1 cellular context compared by ENCODE assay signal in the genomic region with DNA sequence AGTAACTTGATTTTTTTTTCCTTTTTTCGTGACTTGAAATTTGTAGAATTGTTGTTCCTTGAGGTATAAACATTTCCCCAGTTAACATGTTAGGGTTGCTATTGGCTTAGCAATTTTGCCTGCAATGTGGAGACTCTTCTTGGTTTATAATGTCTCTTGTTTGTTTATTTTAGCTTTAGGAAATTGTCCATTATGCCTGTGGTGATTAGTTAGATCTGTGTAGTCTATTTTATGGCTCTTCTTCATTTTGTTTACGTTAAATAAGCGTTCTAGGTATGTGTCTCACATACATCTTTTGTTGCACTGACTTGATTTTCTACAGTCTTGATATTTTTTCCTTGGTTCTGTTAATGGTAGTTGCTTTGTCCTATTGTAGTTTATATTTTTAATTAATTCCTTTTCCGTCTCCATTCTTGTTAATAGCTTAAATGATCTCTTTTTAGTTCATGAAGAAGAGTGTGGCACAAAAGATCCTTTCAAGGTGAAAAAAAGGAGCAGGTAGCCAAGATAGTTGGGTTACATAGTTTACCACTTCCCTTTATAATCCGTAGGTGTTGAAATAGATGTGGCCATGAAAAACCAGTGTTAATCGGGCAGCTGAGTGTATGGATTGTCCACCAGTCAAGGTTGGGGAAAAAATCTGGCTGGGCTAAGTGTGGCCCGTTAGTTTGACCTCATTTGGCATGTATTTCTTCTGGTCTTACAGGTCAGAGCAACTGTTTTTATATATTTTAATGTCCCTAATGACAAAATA.
TF ChIP-seq lines count a peak whose summit lies in the region.

No MANE protein-coding gene starts in this region.

TF ChIP-seq in H1, 55 proteins besides CTCF, POLR2A, EP300 and RAD21 (continued from another document):
- TF ChIP-seq SAP30 (IDR thresholded peaks at IDR 0.05; ENCODE audit: insufficient read depth, insufficient replicate concordance, low read length) (no peak), CBX5 (IDR thresholded peaks at IDR 0.05; ENCODE audit: low read depth, low read length) (no peak), JUND (IDR thresholded peaks at IDR 0.05; ENCODE audit: low read length) (no peak), CHD2 (IDR thresholded peaks at IDR 0.05; ENCODE audit: low read length) (no peak), CTBP2 (IDR thresholded peaks at IDR 0.05; ENCODE audit: borderline replicate concordance, insufficient read depth, insufficient read length, low read length) (no peak), PHF8 (conservative IDR thresholded peaks at IDR 0.05; ENCODE audit: low read depth, low read length) (no peak), EGR1 (IDR thresholded peaks at IDR 0.05; ENCODE audit: borderline replicate concordance, low read depth, low read length) (no peak), CREB1 (IDR thresholded peaks at IDR 0.05) (no peak), GTF2F1 (IDR thresholded peaks at IDR 0.05; ENCODE audit: borderline replicate concordance, low read depth, low read length) (no peak), FOSL1 (IDR thresholded peaks at IDR 0.05; ENCODE audit: insufficient read depth, low read depth, low read length) (no peak), KDM5A (IDR thresholded peaks at IDR 0.05; ENCODE audit: low read length) (no peak), JUN (IDR thresholded peaks at IDR 0.05; ENCODE audit: low read depth, low read length) (no peak), TCF12 (IDR thresholded peaks at IDR 0.05; ENCODE audit: low read depth, low read length) (no peak), BCL11A (IDR thresholded peaks at IDR 0.05; ENCODE audit: low read depth in 2 of 2, low read length in 2 of 2) (no peak)
TF ChIP-seq in H1: peak in this region for 0.
